ENCODE assay signal across 17 cellular contexts in the genomic region with DNA sequence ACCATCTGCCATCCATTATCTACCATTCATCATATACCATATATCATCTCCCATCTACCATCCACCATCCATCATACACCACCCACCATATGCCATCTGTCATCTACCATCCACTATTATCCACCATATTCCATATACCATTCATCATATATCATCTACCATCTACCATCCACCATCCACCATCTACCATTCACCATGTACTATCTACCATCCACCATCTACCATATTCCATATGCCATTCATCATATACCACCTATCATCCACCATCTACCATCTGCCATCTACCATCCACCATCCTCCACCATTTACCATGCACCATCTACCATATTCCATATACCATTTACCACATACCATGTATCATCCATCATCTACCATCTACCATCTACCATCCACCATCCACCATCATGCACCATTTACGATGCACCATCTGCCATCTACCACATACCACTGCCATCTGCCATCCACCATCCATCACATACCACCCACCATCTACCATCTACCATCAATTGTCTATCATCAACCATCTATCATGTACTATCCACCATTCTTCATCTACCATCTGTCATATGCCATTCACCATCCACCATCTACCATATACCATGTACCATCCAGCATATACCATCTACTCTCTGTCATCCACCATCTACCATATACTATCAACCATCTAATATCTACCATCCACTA. TPM values are rescaled to one million over a fixed set of nuclear protein-coding genes. Genes with fewer than 3 reads are reported as not detected.
DNase-seq lines count a peak whose midpoint lies in the region; ATAC-seq, FAIRE-seq and TF ChIP-seq lines count a peak whose summit lies in the region.
"Had no signal": no experiment of that assay in that cellular context is flagged by ENCODE, and none has a peak within 500 bp of the region (broad histone marks: within the 10 kb centered on the region; RNA-seq: fewer than 3 reads in every experiment).

No MANE protein-coding gene starts in this region.

- H3K4me3 Mint-ChIP-seq in activated CD4-positive, alpha-beta T cell treated with anti-CD3 and anti-CD28 coated beads, Interleukin-2, amount 10 ng/mL, durations not matched to agents 24 days and 14 days, result no peak overlapping the region
- H3K4me3 Mint-ChIP-seq: CD8-positive, alpha-beta memory T cell had no signal

- TF ChIP-seq RAD21 in GM12878 (IDR thresholded peaks at IDR 0.05; ENCODE audit: insufficient read depth, low read depth, low read length), result no peak

- no peak overlapping the region for H3K27ac ChIP-seq in GM12878 (ENCODE audit: control insufficient read depth, insufficient read depth)
- peak overlapping the region; percentile 75 to 91 for H3K27ac ChIP-seq in mucosa of rectum (ENCODE audit: low read depth in 2 of 2, low read length in 2 of 2)
- peak overlapping the region in 2 of 3 donors; percentile 66 to 73 for H3K27ac ChIP-seq in thyroid gland
- H3K27ac ChIP-seq: GM23248 had no signal

- no peaks in the 10 kb centered on the region for H3K4me1 Mint-ChIP-seq in activated CD4-positive, alpha-beta T cell treated with anti-CD3 and anti-CD28 coated beads, Interleukin-2, amount 10 ng/mL, durations not matched to agents 24 days and 14 days

- in situ Hi-C loops in GM12878 (cut with MboI), result no loop called here

- H3K4me1 ChIP-seq in GM12878 (ENCODE audit: control insufficient read depth, insufficient read depth, low read length) (no peaks in the 10 kb centered on the region), mucosa of rectum (ENCODE audit: control insufficient read depth in 2 of 2, insufficient read depth in 2 of 2, low read length in 2 of 2) (peaks cover 10 to 24% of the 10 kb centered on the region in 2 donors), thyroid gland (peaks cover 26 to 35% of the 10 kb centered on the region in 2 donors)

- no peak overlapping the region for H3K9ac ChIP-seq in GM12878 (ENCODE audit: control insufficient read depth, insufficient read depth, low read length)
- no peak overlapping the region for H3K9ac ChIP-seq in mucosa of rectum (ENCODE audit: low read depth in 1 of 2, low read length in 2 of 2)
- H3K9ac ChIP-seq: GM23248 had no signal

- H3K9me3 ChIP-seq in GM12878 (replicated peaks; ENCODE audit: control insufficient read depth, insufficient read depth, low read length) (no peaks in the 10 kb centered on the region), mucosa of rectum (ENCODE audit: control insufficient read depth in 2 of 2, low read length in 2 of 2) (no peaks in the 10 kb centered on the region), thyroid gland (no peaks in the 10 kb centered on the region)
- H3K9me3 ChIP-seq: MG63 had no signal

- RAD21 ChIA-PET in GM12878 (lab: Charles Lee; ENCODE audit: unreplicated experiment), result no interaction called here

- intact Hi-C loops in GM12878 (cut with micrococcal nuclease; ENCODE audit: unreplicated experiment) (loop anchor here (10.0 kb wide), 1 partner anchor 186 kb away; no protein-coding TSS in a partner anchor), thyroid gland (cut with DNase I) (loop anchor here (10.0 kb wide), 1 partner anchor 486 kb away; a partner anchor contains a TSS)
- intact Hi-C loops in activated CD4-positive, alpha-beta T cell treated with anti-CD3 and anti-CD28 coated beads, Interleukin-2, amount 10 ng/mL, durations not matched to agents 24 days and 14 days (cut with micrococcal nuclease), result no loop called here

- no peak for TF ChIP-seq CTCF in GM12878 (IDR thresholded peaks at IDR 0.05 in 2 of 3, conservative IDR thresholded peaks at IDR 0.05 in 1 of 3; ENCODE audit: control insufficient read depth in 2 of 3, extremely low read depth in 1 of 3, insufficient read depth in 1 of 3, low read depth in 3 of 3, low read length in 3 of 3)
- no peak for TF ChIP-seq CTCF in thyroid gland (IDR thresholded peaks at IDR 0.05)

- POLR2A ChIA-PET in HEK293T (lab: Yijun Ruan, JAX) (no interaction called here), GM12878 (lab: Charles Lee) (no interaction called here)

- no peak overlapping the region for H3K4me3 ChIP-seq in GM12878
- H3K4me3 ChIP-seq in mucosa of rectum (ENCODE audit: low read length in 2 of 2), result no peak overlapping the region
- no peak overlapping the region for H3K4me3 ChIP-seq in thyroid gland (replicated peaks in 1 of 3)
- H3K4me3 ChIP-seq: GM23248, MG63 had no signal

- SMC1A ChIA-PET in GM12878 (lab: Charles Lee; ENCODE audit: uncharacterized antibody, unreplicated experiment), result no interaction called here

- H2AFZ ChIP-seq in GM12878 (ENCODE audit: control insufficient read depth, low read depth, low read length), result no peak overlapping the region
- H2AFZ ChIP-seq: GM23248 had no signal

- ATAC-seq in GM12878, result no peak
- ATAC-seq: SK-N-SH treated with all-trans-retinoic acid at 6 μM for 48 hours had no signal

- H3K27me3 Mint-ChIP-seq in activated CD4-positive, alpha-beta T cell treated with anti-CD3 and anti-CD28 coated beads, Interleukin-2, amount 10 ng/mL, durations not matched to agents 24 days and 14 days, result peaks cover 7% of the 10 kb centered on the region
- H3K27me3 Mint-ChIP-seq: CD8-positive, alpha-beta memory T cell had no signal

- H3K9me3 Mint-ChIP-seq in activated CD4-positive, alpha-beta T cell treated with anti-CD3 and anti-CD28 coated beads, Interleukin-2, amount 10 ng/mL, durations not matched to agents 24 days and 14 days, result no peaks in the 10 kb centered on the region
- H3K9me3 Mint-ChIP-seq: CD8-positive, alpha-beta memory T cell had no signal

- no peak for TF ChIP-seq EP300 in GM12878 (IDR thresholded peaks at IDR 0.05; ENCODE audit: borderline replicate concordance in 1 of 2, control insufficient read depth in 1 of 2, low read depth in 2 of 2, low read length in 2 of 2)

- DNase-seq in HEK293T (ENCODE audit: extremely low spot score), result no peak
- no peak for DNase-seq in GM12878 (ENCODE audit: low read depth, low spot score)
- DNase-seq in thyroid gland, result no peak
- no peak for DNase-seq in activated CD4-positive, alpha-beta T cell treated with anti-CD3 and anti-CD28 coated beads, Interleukin-2, amount 10 ng/mL, durations not matched to agents 24 days and 14 days
- DNase-seq in pons (ENCODE audit: low spot score), result no peak
- DNase-seq in NK-92 (lab: John Stamatoyannopoulos, UW; ENCODE audit: unreplicated experiment), result no peak
- no peak for DNase-seq in activated T-cell treated with anti-CD3 and anti-CD28 coated beads, Interleukin-2, amount 50 U/mL, for 48 hours
- DNase-seq: CD8-positive, alpha-beta memory T cell; DND-41; GM23248; Karpas-422; MG63; NCI-H1092; NCI-H2081 treated with DMSO at 0.1 percent for 48 hours had no signal

- H3K36me3 ChIP-seq in GM12878 (ENCODE audit: control insufficient read depth in 2 of 2, insufficient read depth in 2 of 2, low read length in 1 of 2), result no peaks in the 10 kb centered on the region
- H3K36me3 ChIP-seq in mucosa of rectum (ENCODE audit: control insufficient read depth in 2 of 2, insufficient read depth in 2 of 2, low read length in 2 of 2), result no peaks in the 10 kb centered on the region
- H3K36me3 ChIP-seq in thyroid gland, result no peaks in the 10 kb centered on the region
- H3K36me3 ChIP-seq: MG63 had no signal

- H3K27ac Mint-ChIP-seq in activated CD4-positive, alpha-beta T cell treated with anti-CD3 and anti-CD28 coated beads, Interleukin-2, amount 10 ng/mL, durations not matched to agents 24 days and 14 days, result no peak overlapping the region
- H3K27ac Mint-ChIP-seq: CD8-positive, alpha-beta memory T cell had no signal

- no peak for FAIRE-seq in GM12878 (lab: Jason Lieb, UNC)
- FAIRE-seq: G401.6 had no signal

- no peaks in the 10 kb centered on the region for H4K20me1 ChIP-seq in GM12878 (ENCODE audit: control insufficient read depth, insufficient read depth)

- no peaks in the 10 kb centered on the region for H3K36me3 Mint-ChIP-seq in activated CD4-positive, alpha-beta T cell treated with anti-CD3 and anti-CD28 coated beads, Interleukin-2, amount 10 ng/mL, durations not matched to agents 24 days and 14 days (ENCODE audit: low read depth)
- H3K36me3 Mint-ChIP-seq: CD8-positive, alpha-beta memory T cell had no signal

- BruUV-seq in GM12878 (replicated peaks; lab: Mats Ljungman, UMichigan), result no TSS peak

- no peaks in the 10 kb centered on the region for H3K79me2 ChIP-seq in GM12878 (ENCODE audit: control insufficient read depth, insufficient read depth, low read length)

- H3K27me3 ChIP-seq in GM12878 (replicated peaks in 1 of 2; ENCODE audit: control insufficient read depth in 2 of 2, insufficient read depth in 2 of 2, low read length in 1 of 2), result no peaks in the 10 kb centered on the region
- H3K27me3 ChIP-seq in mucosa of rectum (ENCODE audit: control insufficient read depth in 2 of 2, insufficient read depth in 2 of 2, low read length in 2 of 2), result no peaks in the 10 kb centered on the region
- no peaks in the 10 kb centered on the region for H3K27me3 ChIP-seq in thyroid gland
- H3K27me3 ChIP-seq: MG63 had no signal

- WGBS in GM12878 (ENCODE audit: insufficient coverage, insufficient replicate concordance, low lambda C conversion rate, missing lambda C conversion rate), result 26% methylated on average over 1 of the region's 1 CpG
- WGBS in thyroid gland, 2 donors, result 98 to 100% methylated on average over 1 of the region's 1 CpG

- CTCF ChIA-PET in HEK293T (lab: Yijun Ruan, JAX) (no interaction called here), GM12878 (lab: Yijun Ruan, JAX) (no interaction called here)

- H3K4me2 ChIP-seq in GM12878 (ENCODE audit: control insufficient read depth, insufficient read depth), result no peak overlapping the region

- no peak for TF ChIP-seq POLR2A in GM12878 (IDR thresholded peaks at IDR 0.05; ENCODE audit: low read depth, low read length)
- TF ChIP-seq POLR2A in thyroid gland (IDR thresholded peaks at IDR 0.05), result no peak

RNA-seq across cellular contexts. Expression of a gene that starts 50.6 kb away (rescaled TPM):
- 2.4 and 3.1 TPM in 2 replicates for total RNA-seq in GM12878 (2013; cell fraction: nucleolus; rRNA removed)
- total RNA-seq in GM12878 (2014; rRNA removed), result 13.6 and 20.8 TPM in 2 replicates
- total RNA-seq in GM12878 (2014; rRNA removed; fragmentation: Illumina TruSeq; extraction: Trizol), result 10.1 and 10.4 TPM in 2 replicates
- 35.8 and 40.9 TPM in 2 replicates for total RNA-seq in GM12878 (2021)
- 9.1 TPM for polyA plus RNA-seq in GM12878 (2011; ENCODE audit: low read depth)
- 10.2 and 16.8 TPM in 2 replicates for polyA plus RNA-seq in GM12878 (2011; rRNA removed)
- polyA plus RNA-seq in GM12878 (2011; cell fraction: cytosol; rRNA removed), result 6.1 and 6.3 TPM in 2 replicates
- 3.1 and 3.2 TPM in 2 replicates for polyA plus RNA-seq in GM12878 (2011; cell fraction: nucleus; rRNA removed)
- 14.8 and 19.9 TPM in 2 replicates for polyA plus RNA-seq in GM12878 (2012)
- polyA plus RNA-seq in GM12878 (2014; fragmentation: Illumina TruSeq; extraction: Trizol), result 12.3 and 14.5 TPM in 2 replicates
- polyA plus RNA-seq in GM12878 (2014; fragmentation: Nextera tagmentation; extraction: Ambion mirVana), result 1 to 10 TPM; 4.0 to 8.5 TPM
- 31.4 and 32.2 TPM in 2 replicates for polyA plus RNA-seq in GM12878 (2014; rRNA removed)
- 10 to 100 TPM; 25.1 to 28.8 TPM for polyA plus RNA-seq in GM12878 (2016; fragmentation: Nextera tagmentation; extraction: Ambion mirVana)
- polyA minus RNA-seq in GM12878 (2011; rRNA and poly(A)+ RNA removed), result 1.7 and 3.4 TPM in 2 replicates
- 1.1 and 3.4 TPM in 2 replicates for polyA minus RNA-seq in GM12878 (2011; cell fraction: cytosol; rRNA and poly(A)+ RNA removed)
- polyA minus RNA-seq in GM12878 (2011; cell fraction: nucleus; rRNA and poly(A)+ RNA removed), result 1.3 and 3.2 TPM in 2 replicates
- total RNA-seq in thyroid gland, result 10 to 100 TPM; 44.9 to 73.6 (median 60.2) TPM
- total RNA-seq in activated CD4-positive, alpha-beta T cell treated with anti-CD3 and anti-CD28 coated beads, Interleukin-2, amount 10 ng/mL, durations not matched to agents 24 days and 14 days, result 30.7 and 34.8 TPM in 2 replicates
